13 cellular contexts compared by ENCODE assay signal in the genomic region with DNA sequence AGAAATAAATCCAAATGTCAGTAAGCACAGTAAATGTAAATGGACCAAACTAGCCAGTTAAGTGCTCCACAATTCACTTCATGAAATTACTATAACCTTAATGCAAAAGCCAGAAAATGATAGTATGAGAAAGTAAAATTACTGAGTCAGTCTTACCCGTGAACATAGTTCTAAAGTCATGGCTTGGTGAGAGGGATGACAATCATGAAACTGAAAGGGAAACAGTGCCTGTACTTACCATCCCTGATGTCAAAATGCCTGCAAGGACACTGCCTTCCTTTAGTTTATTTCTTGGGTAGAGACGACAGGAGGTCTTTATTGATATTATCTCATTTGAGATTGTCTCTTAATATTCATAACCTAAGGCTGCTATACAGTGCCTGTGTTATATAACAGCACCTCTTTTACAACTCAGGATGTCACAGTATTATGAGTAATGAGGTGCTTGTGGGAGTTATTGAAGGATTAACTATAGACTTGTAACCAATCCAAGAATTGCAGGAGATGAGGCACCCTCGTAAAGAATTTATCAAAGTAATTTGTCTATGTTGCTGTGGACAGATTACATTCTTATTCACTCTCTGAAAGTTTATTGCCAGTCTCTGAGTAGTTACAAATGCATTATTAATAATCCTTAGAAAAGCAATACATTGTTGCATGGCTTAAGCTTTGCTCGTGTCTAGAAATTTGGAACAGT.
DNase-seq lines count a peak whose midpoint lies in the region; ATAC-seq lines count a peak whose summit lies in the region.
"Had no signal": no experiment of that assay in that cellular context is flagged by ENCODE, and none has a peak within 500 bp of the region (broad histone marks: within the 10 kb centered on the region; RNA-seq: fewer than 3 reads in every experiment).

No MANE protein-coding gene starts in this region.

- peak; percentile 36 for DNase-seq in kidney glomerular epithelial cell (lab: John Stamatoyannopoulos, UW)
- DNase-seq in activated CD4-positive, alpha-beta T cell treated with anti-CD3 and anti-CD28 coated beads, Interleukin-2, amount 10 ng/mL, durations not matched to agents 7 days and 5 days, result no peak
- DNase-seq: activated CD4-positive, CD25-positive, alpha-beta regulatory T cell; DMS79 treated with DMSO at 0.1 percent for 48 hours; hippocampal formation; Right ventricle myocardium superior had no signal

- ATAC-seq in GM18909 (IDR thresholded peaks at IDR 0.05; ENCODE audit: poor library complexity, unreplicated experiment), result peak; percentile 70
- peak; percentile 84 for ATAC-seq in GM21723 (IDR thresholded peaks at IDR 0.05; ENCODE audit: unreplicated experiment)
- ATAC-seq in HG03565 (IDR thresholded peaks at IDR 0.05; ENCODE audit: unreplicated experiment), result peak; percentile 71
- no peak for ATAC-seq in HG03342 (IDR thresholded peaks at IDR 0.05; ENCODE audit: unreplicated experiment)
- ATAC-seq in GM21786 (IDR thresholded peaks at IDR 0.05; ENCODE audit: unreplicated experiment), result no peak
- ATAC-seq: sciatic nerve had no signal

- peaks cover 14% of the 10 kb centered on the region for H3K27me3 Mint-ChIP-seq in activated CD4-positive, alpha-beta T cell treated with anti-CD3 and anti-CD28 coated beads, Interleukin-2, amount 10 ng/mL, durations not matched to agents 7 days and 5 days
- H3K27me3 Mint-ChIP-seq: dendritic cell treated with granulocyte-macrophage colony-stimulating factor and Interleukin-4, amounts not matched to agents 40 ng/mL and 50 ng/mL, for 4 days had no signal

- no peaks in the 10 kb centered on the region for H3K9me3 Mint-ChIP-seq in activated CD4-positive, alpha-beta T cell treated with anti-CD3 and anti-CD28 coated beads, Interleukin-2, amount 10 ng/mL, durations not matched to agents 7 days and 5 days
- H3K9me3 Mint-ChIP-seq: dendritic cell treated with granulocyte-macrophage colony-stimulating factor and Interleukin-4, amounts not matched to agents 40 ng/mL and 50 ng/mL, for 4 days had no signal

- POLR2A ChIA-PET in activated CD4-positive, alpha-beta T cell treated with anti-CD3 and anti-CD28 coated beads, Interleukin-2, amount 10 ng/mL, durations not matched to agents 7 days and 5 days (lab: Charles Lee), result no interaction called here

- no peak overlapping the region for H3K4me3 Mint-ChIP-seq in activated CD4-positive, alpha-beta T cell treated with anti-CD3 and anti-CD28 coated beads, Interleukin-2, amount 10 ng/mL, durations not matched to agents 7 days and 5 days
- H3K4me3 Mint-ChIP-seq: dendritic cell treated with granulocyte-macrophage colony-stimulating factor and Interleukin-4, amounts not matched to agents 40 ng/mL and 50 ng/mL, for 4 days had no signal

- CTCF ChIA-PET in activated CD4-positive, alpha-beta T cell treated with anti-CD3 and anti-CD28 coated beads, Interleukin-2, amount 10 ng/mL, durations not matched to agents 7 days and 5 days (lab: Charles Lee), result no interaction called here

- H3K36me3 Mint-ChIP-seq in activated CD4-positive, alpha-beta T cell treated with anti-CD3 and anti-CD28 coated beads, Interleukin-2, amount 10 ng/mL, durations not matched to agents 7 days and 5 days (ENCODE audit: low read depth), result no peaks in the 10 kb centered on the region

- H3K4me1 Mint-ChIP-seq in activated CD4-positive, alpha-beta T cell treated with anti-CD3 and anti-CD28 coated beads, Interleukin-2, amount 10 ng/mL, durations not matched to agents 7 days and 5 days, result no peaks in the 10 kb centered on the region

- no peak overlapping the region for H3K27ac Mint-ChIP-seq in activated CD4-positive, alpha-beta T cell treated with anti-CD3 and anti-CD28 coated beads, Interleukin-2, amount 10 ng/mL, durations not matched to agents 7 days and 5 days
- H3K27ac Mint-ChIP-seq: dendritic cell treated with granulocyte-macrophage colony-stimulating factor and Interleukin-4, amounts not matched to agents 40 ng/mL and 50 ng/mL, for 4 days had no signal

Comparison
In these comparisons a context has a peak if more than half of its experiments do, and no peak if none do; other contexts are left out.
1. ATAC-seq: peak in GM18909 (single experiment), GM21723 (single experiment) and HG03565 (single experiment); none in HG03342 (single experiment) and GM21786 (single experiment).